1 cellular context compared by ENCODE assay signal in genomic region chr1:41492341-41492848, GRCh38.
TF ChIP-seq lines count a peak whose summit lies in the region.

No MANE protein-coding gene starts in this region.

TF ChIP-seq in K562, 482 proteins besides CTCF, POLR2A, EP300 and RAD21 (continued from another document):
- 0 out of 4 replicates have a peak, but pooled peaks of 1 of the 2 experiments have one; percentile 43 for TF ChIP-seq MNT (conservative IDR thresholded peaks at IDR 0.05)
- no peak for TF ChIP-seq JUND (IDR thresholded peaks at IDR 0.05; ENCODE audit: borderline replicate concordance, low read depth, low read length)
- no peak; the same call in 2 of the 3 replicates for TF ChIP-seq JUND (tag; IDR thresholded peaks at IDR 0.05; ENCODE audit: borderline replicate concordance, low read depth, low read length)
- peak in 1 of 2 experiments; percentile 62; a peak in 1 of 4 replicates for TF ChIP-seq RCOR1 (IDR thresholded peaks at IDR 0.05; ENCODE audit: borderline replicate concordance in 1 of 2, low read depth in 2 of 2, low read length in 2 of 2)
- no peak for TF ChIP-seq GTF2F1 (IDR thresholded peaks at IDR 0.05; ENCODE audit: low read depth, low read length)
- no peak for TF ChIP-seq SPI1 (IDR thresholded peaks at IDR 0.05; ENCODE audit: borderline replicate concordance, low read depth, low read length)
- no peak for TF ChIP-seq FUS (optimal IDR thresholded peaks at IDR 0.05; ENCODE audit: low read depth, low read length)
